Comparison of ENCODE assay signal across 15 cellular contexts in the genomic region with DNA sequence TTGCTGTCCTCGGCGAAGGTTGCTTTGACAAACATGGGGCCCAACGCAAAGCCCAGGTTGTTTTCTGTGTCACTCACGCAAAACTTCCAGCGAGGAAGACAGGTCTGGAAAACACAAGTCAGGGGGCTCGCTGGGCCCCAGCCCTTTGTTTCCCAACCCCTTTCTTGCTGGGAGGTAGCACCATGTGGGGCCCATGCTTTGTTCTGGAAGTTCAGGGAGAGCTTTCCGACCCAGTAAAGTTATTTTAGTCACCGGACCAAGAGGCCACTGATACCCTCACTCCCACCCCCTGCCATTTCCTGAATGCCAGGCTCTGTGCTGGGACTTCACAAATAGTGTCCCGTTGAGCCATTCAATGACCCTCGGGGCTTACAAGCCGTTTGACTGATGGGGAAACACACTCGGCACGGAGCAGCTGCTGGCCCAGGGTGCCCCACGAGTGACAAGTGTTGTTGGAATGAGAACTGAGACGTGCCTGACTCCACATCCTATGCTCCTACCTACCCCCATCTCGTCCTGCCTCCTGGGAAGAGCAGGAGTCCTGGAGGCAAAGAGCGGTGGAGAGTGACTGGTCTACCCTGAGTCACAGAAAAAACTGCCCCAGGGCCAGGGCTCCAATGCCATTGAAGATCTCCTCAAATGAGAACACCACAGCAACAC. TPM values are rescaled to one million over a fixed set of nuclear protein-coding genes. Genes with fewer than 3 reads are reported as not detected.
DNase-seq lines count a peak whose midpoint lies in the region; ATAC-seq, FAIRE-seq and TF ChIP-seq lines count a peak whose summit lies in the region.
"Had no signal": no experiment of that assay in that cellular context is flagged by ENCODE, and none has a peak within 500 bp of the region (broad histone marks: within the 10 kb centered on the region; RNA-seq: fewer than 3 reads in every experiment).

No MANE protein-coding gene starts in this region.

- H3K27ac ChIP-seq in RWPE2 (ENCODE audit: poor library complexity, severe bottlenecking) (no peak overlapping the region), trophoblast cell (ENCODE audit: low read depth, low read length) (peak overlapping the region; percentile 35)
- H3K27ac ChIP-seq: sigmoid colon, thyroid gland had no signal

- FAIRE-seq in H54 (lab: Jason Lieb, UNC) (peak; percentile 53), urothelium cell line (lab: Jason Lieb, UNC) (no peak)
- FAIRE-seq: GM12878 had no signal

- H3K27me3 ChIP-seq in RWPE2 (ENCODE audit: insufficient read depth, poor library complexity, severe bottlenecking) (no peaks in the 10 kb centered on the region), trophoblast cell (ENCODE audit: insufficient read depth, low read length) (no peaks in the 10 kb centered on the region)
- H3K27me3 ChIP-seq: sigmoid colon, thyroid gland had no signal

- H3K14ac ChIP-seq in trophoblast cell (ENCODE audit: low read length): no peak overlapping the region

- ATAC-seq in RWPE2 (ENCODE audit: low read depth): peak; percentile 91
- ATAC-seq in stimulated activated naive CD8-positive, alpha-beta T cell treated with anti-CD3 and anti-CD28 coated beads, Interleukin-15, Interleukin-2, amounts not matched to agents 100 U/mL and 50 U/mL, for 24 hours: no peak

- H3K4me3 ChIP-seq in RWPE2 (ENCODE audit: severe bottlenecking) (no peak overlapping the region), epithelial cell of esophagus (ENCODE audit: low read length) (no peak overlapping the region), trophoblast cell (ENCODE audit: low read depth, low read length) (no peak overlapping the region)
- H3K4me3 ChIP-seq: GM12878, sigmoid colon, thyroid gland had no signal

- H3K23ac ChIP-seq in trophoblast cell (ENCODE audit: low read length): no peak overlapping the region

- no peak overlapping the region for H2AK5ac ChIP-seq in trophoblast cell (ENCODE audit: low read length)

- H3K4ac ChIP-seq in trophoblast cell (ENCODE audit: low read depth, low read length): no peak overlapping the region

- no peak overlapping the region for H4K8ac ChIP-seq in trophoblast cell (ENCODE audit: low read depth, low read length)

- no peak overlapping the region for H3K9ac ChIP-seq in trophoblast cell (ENCODE audit: low read length)

- WGBS in trophoblast cell (ENCODE audit: extremely low coverage, insufficient coverage, insufficient read length): no CpG with 5 or more reads among the region's 17 CpGs

- no peaks in the 10 kb centered on the region; the same call in 1 of the 2 replicates for H3K36me3 ChIP-seq in RWPE2 (ENCODE audit: low read depth)
- peaks cover 4 to 12% of the 10 kb centered on the region in 2 experiments for H3K36me3 ChIP-seq in trophoblast cell (ENCODE audit: control insufficient read depth in 1 of 2, insufficient read depth in 2 of 2, low read length in 2 of 2)

- peaks cover 7% of the 10 kb centered on the region for H3K4me1 ChIP-seq in RWPE2 (ENCODE audit: insufficient read depth, poor library complexity, severe bottlenecking)
- H3K4me1 ChIP-seq in trophoblast cell (ENCODE audit: control insufficient read depth in 1 of 2, insufficient read depth in 2 of 2, low read length in 2 of 2): peaks cover 9 to 14% of the 10 kb centered on the region in 2 experiments
- H3K4me1 ChIP-seq: Caco-2, sigmoid colon, thyroid gland had no signal

- H3K79me2 ChIP-seq in trophoblast cell (ENCODE audit: control insufficient read depth, insufficient read depth, low read length, poor library complexity): no peaks in the 10 kb centered on the region

- peak overlapping the region; percentile 7 for H3K18ac ChIP-seq in trophoblast cell (ENCODE audit: low read length)

- no peak overlapping the region for H2AFZ ChIP-seq in trophoblast cell (ENCODE audit: insufficient read depth, low read length, poor library complexity)

- peak overlapping the region; percentile 0 for H2BK5ac ChIP-seq in trophoblast cell (ENCODE audit: low read depth, low read length, poor library complexity)

- H3K9me3 ChIP-seq in RWPE2 (ENCODE audit: severe bottlenecking) (no peaks in the 10 kb centered on the region), trophoblast cell (ENCODE audit: insufficient read depth, low read depth, low read length) (no peaks in the 10 kb centered on the region)
- H3K9me3 ChIP-seq: Caco-2, sigmoid colon, thyroid gland had no signal

- H3K4me2 ChIP-seq in trophoblast cell (ENCODE audit: low read length): no peak overlapping the region

- H4K12ac ChIP-seq in trophoblast cell (ENCODE audit: low read depth, low read length): no peak overlapping the region

- no peak overlapping the region for H2BK120ac ChIP-seq in trophoblast cell (ENCODE audit: insufficient read depth, low read length, poor library complexity)

- no peak for TF ChIP-seq CTCF in RWPE2 (IDR thresholded peaks at IDR 0.05; ENCODE audit: poor library complexity, severe bottlenecking)
- TF ChIP-seq CTCF in epithelial cell of esophagus (IDR thresholded peaks at IDR 0.05; ENCODE audit: insufficient read depth, low read depth, low read length, missing control alignments): no peak

- H4K91ac ChIP-seq in trophoblast cell (ENCODE audit: low read depth, low read length): peak overlapping the region; percentile 22

- no peak for TF ChIP-seq POLR2A in H54 (IDR thresholded peaks at IDR 0.05; ENCODE audit: low read depth, low read length)

- no peaks in the 10 kb centered on the region for H3K79me1 ChIP-seq in trophoblast cell (ENCODE audit: low read length)

- peak; percentile 66 for DNase-seq in H54 (ENCODE audit: insufficient read length, low spot score)
- DNase-seq in RWPE2 (ENCODE audit: low spot score): no peak
- DNase-seq in epithelial cell of esophagus (ENCODE audit: low read depth): peak; percentile 89
- peak; percentile 99 for DNase-seq in trophoblast cell
- no peak for DNase-seq in Ammon's horn (ENCODE audit: low spot score)
- DNase-seq in mucosa of gallbladder (ENCODE audit: low spot score): no peak
- DNase-seq in urothelium cell line (ENCODE audit: low spot score): no peak
- no peak for DNase-seq in stimulated activated naive CD8-positive, alpha-beta T cell treated with anti-CD3 and anti-CD28 coated beads, Interleukin-15, Interleukin-2, amounts not matched to agents 100 U/mL and 50 U/mL, for 24 hours
- DNase-seq: activated CD4-positive, alpha-beta T cell treated with anti-CD3 and anti-CD28 coated beads for 48 hours; activated effector memory CD4-positive, alpha-beta T cell treated with anti-CD3 and anti-CD28 coated beads, Interleukin-2, amount 50 U/mL, for 16 hours; Caco-2; NCI-H2029 treated with DMSO at 0.1 percent for 48 hours; sigmoid colon; thyroid gland had no signal

- no peak overlapping the region for H2BK12ac ChIP-seq in trophoblast cell (ENCODE audit: low read length)

RNA-seq across cellular contexts. Expression of a gene that starts 52.0 kb away (rescaled TPM):
- 50.0 and 52.3 TPM in 2 replicates for polyA plus RNA-seq in trophoblast cell (2013)
- total RNA-seq in mucosa of gallbladder: 140 TPM

Comparison
In these comparisons a context has a peak if more than half of its experiments do, and no peak if none do; other contexts are left out.
1. DNase-seq: peak in H54 (single experiment), epithelial cell of esophagus (single experiment) and trophoblast cell (2 of 2); none in RWPE2 (single experiment), Ammon's horn (single experiment), mucosa of gallbladder (single experiment), urothelium cell line (single experiment) and stimulated activated naive CD8-positive, alpha-beta T cell treated with anti-CD3 and anti-CD28 coated beads, Interleukin-15, Interleukin-2, amounts not matched to agents 100 U/mL and 50 U/mL, for 24 hours (single experiment).